In the genomic region with DNA sequence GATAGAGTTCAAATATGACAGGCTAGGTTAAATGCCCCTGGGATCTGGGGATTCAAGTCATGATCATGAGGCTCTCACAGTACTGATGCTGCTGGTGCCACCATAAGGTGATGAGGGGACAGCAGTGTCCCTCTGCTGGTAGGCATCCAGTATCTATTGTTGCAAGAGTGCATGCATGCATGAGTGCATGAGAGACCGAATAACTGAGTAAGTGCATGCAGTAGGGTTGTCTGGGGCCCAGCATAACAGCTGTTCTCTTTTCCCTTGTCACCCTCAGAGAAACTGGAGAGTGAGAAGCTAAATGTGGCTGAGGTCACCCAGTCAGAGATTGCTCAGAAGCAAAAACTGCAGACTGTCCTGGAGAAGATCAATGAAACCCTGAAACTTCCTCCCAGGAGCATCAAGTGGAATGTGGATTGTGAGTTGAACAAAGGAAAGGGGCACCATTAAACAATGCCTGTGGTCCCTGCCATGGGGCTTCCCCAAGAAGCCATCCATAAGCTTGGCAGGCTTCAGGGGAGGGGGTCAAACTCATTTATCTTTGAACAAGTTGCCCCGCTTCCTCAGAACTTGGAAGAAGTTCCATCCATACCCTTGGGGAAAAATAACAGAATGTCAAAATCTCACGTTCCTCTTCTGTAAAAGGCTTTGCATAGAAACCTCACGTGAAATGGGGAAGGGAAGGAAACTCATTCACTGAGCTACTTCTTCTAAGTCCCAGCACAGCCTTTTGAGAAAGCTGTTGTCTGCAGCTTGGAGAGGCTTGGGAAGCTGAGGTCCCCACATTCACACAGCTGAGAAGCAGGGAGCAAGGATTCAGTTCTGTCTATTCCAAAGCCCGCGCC, we compare ENCODE assay signal across 16 cellular contexts.
DNase-seq lines count a peak whose midpoint lies in the region; ATAC-seq and TF ChIP-seq lines count a peak whose summit lies in the region.
"Had no signal": no experiment of that assay in that cellular context is flagged by ENCODE, and none has a peak within 500 bp of the region (broad histone marks: within the 10 kb centered on the region; RNA-seq: fewer than 3 reads in every experiment).

No MANE protein-coding gene starts in this region.

- 70% methylated on average over 6 of the region's 6 CpGs for WGBS in right cardiac atrium

- no peak overlapping the region for H3K9ac ChIP-seq in subcutaneous abdominal adipose tissue (ENCODE audit: low read length in 5 of 5)

- H3K27me3 ChIP-seq in right cardiac atrium (ENCODE audit: control insufficient read depth, insufficient read depth) (no peaks in the 10 kb centered on the region), subcutaneous abdominal adipose tissue (ENCODE audit: control insufficient read depth in 5 of 5, insufficient read depth in 4 of 5, low read length in 5 of 5) (no peaks in the 10 kb centered on the region)
- H3K27me3 ChIP-seq: pancreas, SJSA1, suprapubic skin had no signal

- H3K4me1 ChIP-seq in right cardiac atrium (ENCODE audit: control insufficient read depth, insufficient read depth, low read length) (peaks cover 1% of the 10 kb centered on the region), subcutaneous abdominal adipose tissue (ENCODE audit: control insufficient read depth in 5 of 5, insufficient read depth in 5 of 5, low read length in 5 of 5) (peaks cover 0 to 36% (median 14%) of the 10 kb centered on the region in 5 donors)
- H3K4me1 ChIP-seq: pancreas, suprapubic skin had no signal

- H3K4me3 ChIP-seq in right cardiac atrium (ENCODE audit: low read length) = no peak overlapping the region
- H3K4me3 ChIP-seq in fibroblast of pulmonary artery (replicated peaks; ENCODE audit: low read depth, low read length) = no peak overlapping the region
- no peak overlapping the region for H3K4me3 ChIP-seq in subcutaneous abdominal adipose tissue (ENCODE audit: low read depth in 1 of 5, low read length in 5 of 5)
- H3K4me3 ChIP-seq: pancreas, SJSA1, suprapubic skin had no signal

- no peaks in the 10 kb centered on the region for H3K9me3 ChIP-seq in right cardiac atrium (ENCODE audit: control insufficient read depth, low read length)
- no peaks in the 10 kb centered on the region for H3K9me3 ChIP-seq in subcutaneous abdominal adipose tissue (ENCODE audit: control insufficient read depth in 5 of 5, low read length in 5 of 5)
- H3K9me3 ChIP-seq: pancreas, SJSA1, suprapubic skin had no signal

- ATAC-seq in Right ventricle myocardium superior (ENCODE audit: poor library complexity) (peak; percentile 36), right cardiac atrium (no peak), GM18519 (IDR thresholded peaks at IDR 0.05; ENCODE audit: low FRiP score, unreplicated experiment) (no peak), HG03354 (IDR thresholded peaks at IDR 0.05; ENCODE audit: poor library complexity, severe bottlenecking, unreplicated experiment) (no peak)
- ATAC-seq: pancreas had no signal

- in situ Hi-C loops in GM13976 (cut with MboI; ENCODE audit: low sequenced_read_pairs, unreplicated experiment) = no loop called here

- H3K27ac ChIP-seq in right cardiac atrium (ENCODE audit: low read length) (no peak overlapping the region), subcutaneous abdominal adipose tissue (ENCODE audit: low read depth, low read length) (peak overlapping the region; percentile 47)
- H3K27ac ChIP-seq: pancreas, SJSA1, suprapubic skin had no signal

- no peak for DNase-seq in Right ventricle myocardium superior
- DNase-seq in right cardiac atrium = no peak
- peak; percentile 21 for DNase-seq in NCI-H69 (lab: John Stamatoyannopoulos, UW)
- DNase-seq in fibroblast of pulmonary artery (ENCODE audit: low read depth) = no peak
- no peak for DNase-seq in GM13976 (ENCODE audit: low spot score)
- DNase-seq: activated CD4-positive, alpha-beta T cell treated with anti-CD3 and anti-CD28 coated beads, Interleukin-2, amount 10 ng/mL, durations not matched to agents 7 days and 5 days; activated gamma-delta T cell; C1 segment of cervical spinal cord; foreskin melanocyte; NCI-H226; pancreas had no signal

- peak; percentile 6 for TF ChIP-seq CTCF in fibroblast of pulmonary artery (IDR thresholded peaks at IDR 0.05; ENCODE audit: low read length, missing control alignments)
- no peak for TF ChIP-seq CTCF in GM13976 (IDR thresholded peaks at IDR 0.05; ENCODE audit: borderline replicate concordance, control extremely low read depth, extremely low read depth, insufficient read depth, missing control alignments)

- peaks cover 0 to 21% (median 9%) of the 10 kb centered on the region in 5 donors for H3K36me3 ChIP-seq in subcutaneous abdominal adipose tissue (ENCODE audit: control insufficient read depth in 5 of 5, insufficient read depth in 5 of 5, low read length in 5 of 5)

- intact Hi-C loops in Right ventricle myocardium superior (cut with DNase I) = no loop called here
- intact Hi-C loops in right cardiac atrium (cut with DNase I) = loop anchor here in 1 of 4 donors (10.0 kb wide), 1 partner anchor 172 kb away; no protein-coding TSS in a partner anchor
